8 cellular contexts compared by ENCODE assay signal in the genomic region with DNA sequence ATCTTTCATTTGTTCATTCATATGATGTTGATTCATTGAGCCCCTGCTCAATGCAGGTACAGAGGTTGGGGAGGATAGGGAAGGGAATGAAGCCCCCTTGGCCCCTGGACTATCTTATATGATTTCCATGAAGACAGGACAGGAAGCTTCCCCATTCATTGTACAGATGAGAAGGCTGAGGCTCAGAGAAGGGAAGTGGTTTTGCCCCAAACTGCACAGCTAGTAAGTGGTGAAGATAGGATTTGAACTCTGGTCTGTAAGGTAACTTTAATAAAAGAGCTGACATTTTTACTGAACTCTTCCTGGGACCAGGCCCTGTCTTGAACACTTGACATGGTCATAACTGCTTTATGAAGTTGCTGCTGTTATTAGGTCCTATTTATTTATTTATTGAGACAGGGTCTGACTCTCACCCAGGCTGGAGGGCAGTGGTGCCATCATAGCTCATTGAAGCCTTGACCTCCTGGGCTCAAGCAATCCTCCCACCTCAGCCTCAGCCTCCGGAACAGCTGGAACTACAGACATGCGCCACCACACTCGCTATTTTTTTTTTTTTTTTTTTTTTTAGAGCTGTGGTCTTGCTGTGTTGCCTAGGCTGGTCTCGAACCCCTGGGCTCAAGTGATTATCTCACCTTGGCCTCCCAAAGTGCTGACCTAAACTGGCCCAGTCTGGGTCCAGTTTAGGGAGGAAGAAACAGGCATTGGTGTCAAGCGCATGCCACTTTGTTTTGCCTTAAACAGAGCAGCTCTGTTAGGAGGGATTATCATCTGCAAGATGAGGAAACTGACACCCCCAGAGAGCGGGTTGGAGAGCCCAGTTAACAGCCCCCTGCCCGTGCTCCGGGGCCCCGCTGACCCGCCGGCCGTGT. TPM values are rescaled to one million over a fixed set of nuclear protein-coding genes. Genes with fewer than 3 reads are reported as not detected.
A peak's percentile ranks its signal among the peaks of the same experiment; 100 is the strongest.
DNase-seq lines count a peak whose midpoint lies in the region; ATAC-seq and TF ChIP-seq lines count a peak whose summit lies in the region.

No MANE protein-coding gene starts in this region.

- no peak for TF ChIP-seq CTCF in LNCaP clone FGC (IDR thresholded peaks at IDR 0.05; ENCODE audit: control insufficient read depth, extremely low read depth, insufficient read depth)
- no peak for TF ChIP-seq CTCF in chondrocyte (IDR thresholded peaks at IDR 0.05)
- no peak for TF ChIP-seq CTCF in nephron (IDR thresholded peaks at IDR 0.05; ENCODE audit: unreplicated experiment in 3 of 3)

- peak overlapping the region; percentile 91 to 100 (median 97) for H3K27ac ChIP-seq in BLaER1 treated with 17β-estradiol and CSF1 and Interleukin-3, amounts not matched to agents 10 nM and 100 nM

- DNase-seq in LNCaP clone FGC (ENCODE audit: low read depth) (no peak), chondrocyte (ENCODE audit: low spot score) (no peak), middle frontal gyrus (ENCODE audit: extremely low spot score, low spot score) (no peak), head of caudate nucleus (no peak), D341Med (ENCODE audit: low spot score) (no peak)

- no peaks in the 10 kb centered on the region for H3K27me3 ChIP-seq in BLaER1 treated with 17β-estradiol and CSF1 and Interleukin-3, amounts not matched to agents 10 nM and 100 nM

- peaks cover 48 to 61% (median 56%) of the 10 kb centered on the region in 10 experiments for H3K4me1 ChIP-seq in BLaER1 treated with 17β-estradiol and CSF1 and Interleukin-3, amounts not matched to agents 10 nM and 100 nM

- H3K9ac ChIP-seq in BLaER1 treated with 17β-estradiol and CSF1 and Interleukin-3, amounts not matched to agents 10 nM and 100 nM = peak overlapping the region; percentile 89 to 99 (median 97)

- H3K27ac Mint-ChIP-seq in chondrocyte (ENCODE audit: unreplicated experiment) (peak overlapping the region; percentile 22), nephron (peak overlapping the region; percentile 69 to 85 (median 79))

- no peaks in the 10 kb centered on the region for H3K36me3 ChIP-seq in BLaER1 treated with 17β-estradiol and CSF1 and Interleukin-3, amounts not matched to agents 10 nM and 100 nM

- H3K27me3 Mint-ChIP-seq in chondrocyte (ENCODE audit: low read depth) = no peaks in the 10 kb centered on the region
- no peaks in the 10 kb centered on the region for H3K27me3 Mint-ChIP-seq in nephron (ENCODE audit: low read depth)

- H3K9me3 ChIP-seq in BLaER1 treated with 17β-estradiol and CSF1 and Interleukin-3, amounts not matched to agents 10 nM and 100 nM (replicated peaks in 1 of 11) = peaks cover 0 to 14% (median 10%) of the 10 kb centered on the region in 11 experiments; a peak in 17 of 22 replicates

- H3K9me3 Mint-ChIP-seq in chondrocyte (ENCODE audit: low read depth) (no peaks in the 10 kb centered on the region), nephron (no peaks in the 10 kb centered on the region)

- H3K4me3 Mint-ChIP-seq in chondrocyte (ENCODE audit: unreplicated experiment) (peak overlapping the region; percentile 46), nephron (peak overlapping the region; percentile 66 to 75 (median 68))

- no peaks in the 10 kb centered on the region for H3K36me3 Mint-ChIP-seq in chondrocyte (ENCODE audit: low read depth)
- no peaks in the 10 kb centered on the region for H3K36me3 Mint-ChIP-seq in nephron (ENCODE audit: low read depth)

- H4K20me1 ChIP-seq in BLaER1 treated with 17β-estradiol and CSF1 and Interleukin-3, amounts not matched to agents 10 nM and 100 nM = no peaks in the 10 kb centered on the region

- intact Hi-C loops in head of caudate nucleus (cut with DNase I) = no loop called here

- H3K4me2 ChIP-seq in BLaER1 treated with 17β-estradiol and CSF1 and Interleukin-3, amounts not matched to agents 10 nM and 100 nM = peak overlapping the region; percentile 82 to 98 (median 98)

- peaks cover 22% of the 10 kb centered on the region for H3K4me1 Mint-ChIP-seq in chondrocyte (ENCODE audit: low read depth)
- H3K4me1 Mint-ChIP-seq in nephron = peaks cover 15% of the 10 kb centered on the region

- H3K4me3 ChIP-seq in BLaER1 treated with 17β-estradiol and CSF1 and Interleukin-3, amounts not matched to agents 10 nM and 100 nM = peak overlapping the region; percentile 53 to 84 (median 70)
- peak overlapping the region; percentile 32; the same call in 1 of the 2 replicates for H3K4me3 ChIP-seq in LNCaP clone FGC (ENCODE audit: low read depth, low read length)

- no peak for ATAC-seq in HG03175 (IDR thresholded peaks at IDR 0.05; ENCODE audit: unreplicated experiment)

RNA-seq across cellular contexts. Expression of gene CTF1, which starts 5.0 kb away (rescaled TPM):
- total RNA-seq in chondrocyte = 3.7 to 5.7 TPM (median 4.2 TPM) in 3 replicates

RNA-seq across cellular contexts. Expression of gene BCL7C, which starts 7.6 kb away (rescaled TPM):
- 34.6 to 37.5 TPM (median 37.3 TPM) in 3 replicates for total RNA-seq in chondrocyte

RNA-seq across cellular contexts. Expression of gene FBXL19, which starts 21.9 kb away (rescaled TPM):
- 19.4 to 21.5 TPM (median 20.5 TPM) in 3 replicates for total RNA-seq in chondrocyte

RNA-seq across cellular contexts. Expression of gene ORAI3, which starts 47.4 kb away (rescaled TPM):
- total RNA-seq in chondrocyte = 10.3 to 16.0 TPM (median 15.6 TPM) in 3 replicates

RNA-seq across cellular contexts. Expression of gene SETD1A, which starts 56.1 kb away (rescaled TPM):
- 15.0 to 18.0 TPM (median 15.8 TPM) in 3 replicates for total RNA-seq in chondrocyte
